Comparison of ENCODE assay signal across 14 cellular contexts in genomic region chr6:16228709-16229665, GRCh38. TPM values are rescaled to one million over a fixed set of nuclear protein-coding genes. Genes with fewer than 3 reads are reported as not detected.
A peak's percentile ranks its signal among the peaks of the same experiment; 100 is the strongest.
DNase-seq lines count a peak whose midpoint lies in the region; ATAC-seq and TF ChIP-seq lines count a peak whose summit lies in the region.
"Had no signal": no experiment of that assay in that cellular context is flagged by ENCODE, and none has a peak within 500 bp of the region (broad histone marks: within the 10 kb centered on the region; RNA-seq: fewer than 3 reads in every experiment).

No MANE protein-coding gene starts in this region.

- H3K9me3 ChIP-seq in prostate gland (no peaks in the 10 kb centered on the region), left lung (no peaks in the 10 kb centered on the region), Karpas-422 (ENCODE audit: low read length) (no peaks in the 10 kb centered on the region)
- H3K9me3 ChIP-seq: MG63 had no signal

- H3K27me3 ChIP-seq in prostate gland (replicated peaks; ENCODE audit: insufficient read depth) (no peaks in the 10 kb centered on the region), left lung (peaks cover 0 to 7% of the 10 kb centered on the region in 2 donors), Karpas-422 (ENCODE audit: low read length) (no peaks in the 10 kb centered on the region)
- H3K27me3 ChIP-seq: MG63 had no signal

- no peaks in the 10 kb centered on the region for H4K20me1 ChIP-seq in Karpas-422 (ENCODE audit: insufficient read depth, low read depth, low read length)

- TF ChIP-seq POLR2A in prostate gland (IDR thresholded peaks at IDR 0.05): no peak

- H3K27ac Mint-ChIP-seq in WTC11: no peak overlapping the region
- H3K27ac Mint-ChIP-seq: dendritic cell treated with granulocyte-macrophage colony-stimulating factor and Interleukin-4, amounts not matched to agents 40 ng/mL and 50 ng/mL, for 4 days; stimulated activated naive CD8-positive, alpha-beta T cell treated with anti-CD3 and anti-CD28 coated beads, Interleukin-15, amount 100 ng/mL, for 72 hours had no signal

- H3K4me2 ChIP-seq in Karpas-422 (ENCODE audit: low read depth, low read length, poor library complexity, severe bottlenecking): no peak overlapping the region

- POLR2A ChIA-PET in WTC11 (lab: Charles Lee): interaction anchor here (0.6 kb wide), 1 partner anchor 524 kb away, joined by 3 read pairs; no protein-coding TSS in a partner anchor

- peak overlapping the region in 1 of 2 donors; percentile 46 for H3K27ac ChIP-seq in prostate gland
- no peak overlapping the region for H3K27ac ChIP-seq in left lung
- no peak overlapping the region for H3K27ac ChIP-seq in Karpas-422 (ENCODE audit: low read length)

- 53% methylated on average over 20 of the region's 20 CpGs for WGBS in prostate gland

- no peak overlapping the region for H3K4me3 ChIP-seq in prostate gland
- no peak overlapping the region for H3K4me3 ChIP-seq in left lung
- H3K4me3 ChIP-seq in Karpas-422 (ENCODE audit: low read length): no peak overlapping the region
- H3K4me3 ChIP-seq: MG63 had no signal

- DNase-seq in COLO668 (lab: John Stamatoyannopoulos, UW; ENCODE audit: unreplicated experiment): peak; percentile 3
- DNase-seq in WTC11 (ENCODE audit: low spot score): no peak
- DNase-seq in left cardiac atrium: no peak
- no peak for DNase-seq in prostate gland (ENCODE audit: low spot score)
- DNase-seq in left lung: no peak
- DNase-seq in activated effector memory CD4-positive, alpha-beta T cell treated with Interleukin-2 at 50 U/mL for 16 hours: no peak
- DNase-seq in Karpas-422: no peak
- DNase-seq: activated CD4-positive, alpha-beta T cell treated with anti-CD3 and anti-CD28 coated beads, Interleukin-2, amount 50 U/mL, for 4 hours; activated naive CD4-positive, alpha-beta T cell; hippocampal formation; MG63; stimulated activated naive CD8-positive, alpha-beta T cell treated with anti-CD3 and anti-CD28 coated beads, Interleukin-15, amount 100 ng/mL, for 72 hours had no signal

- peaks cover 11% of the 10 kb centered on the region; the same call in 1 of the 2 replicates for H3K9me3 Mint-ChIP-seq in WTC11
- H3K9me3 Mint-ChIP-seq: dendritic cell treated with granulocyte-macrophage colony-stimulating factor and Interleukin-4, amounts not matched to agents 40 ng/mL and 50 ng/mL, for 4 days; stimulated activated naive CD8-positive, alpha-beta T cell treated with anti-CD3 and anti-CD28 coated beads, Interleukin-15, amount 100 ng/mL, for 72 hours had no signal

- no peaks in the 10 kb centered on the region for H3K9me2 ChIP-seq in Karpas-422 (replicated peaks; ENCODE audit: insufficient read depth, low read length)

- intact Hi-C loops in left cardiac atrium (cut with DNase I): no loop called here
- intact Hi-C loops in prostate gland (cut with DNase I): no loop called here
- intact Hi-C loops in left lung (cut with DNase I): no loop called here

- H3K27me3 Mint-ChIP-seq in WTC11 (ENCODE audit: low read depth): no peaks in the 10 kb centered on the region
- H3K27me3 Mint-ChIP-seq: stimulated activated naive CD8-positive, alpha-beta T cell treated with anti-CD3 and anti-CD28 coated beads, Interleukin-15, amount 100 ng/mL, for 72 hours had no signal

- CTCF ChIA-PET in WTC11 (lab: Charles Lee): interaction anchor here (1.2 to 2.6 kb wide), 3 partner anchors 10 to 418 kb away, joined by 3 to 16 read pairs (median 12); partner anchors contain the start of gene GMPR

- H3K79me2 ChIP-seq in Karpas-422 (ENCODE audit: low read length): no peaks in the 10 kb centered on the region

- H3K4me1 ChIP-seq in prostate gland (replicated peaks) (peaks cover 5% of the 10 kb centered on the region), left lung (no peaks in the 10 kb centered on the region), Karpas-422 (ENCODE audit: low read length) (no peaks in the 10 kb centered on the region)

- H3K36me3 ChIP-seq in prostate gland: no peaks in the 10 kb centered on the region
- no peaks in the 10 kb centered on the region for H3K36me3 ChIP-seq in left lung
- no peaks in the 10 kb centered on the region for H3K36me3 ChIP-seq in Karpas-422 (ENCODE audit: insufficient read depth, low read length)
- H3K36me3 ChIP-seq: MG63 had no signal

- no peaks in the 10 kb centered on the region for H3K36me3 Mint-ChIP-seq in WTC11

- no peak overlapping the region for H2AFZ ChIP-seq in Karpas-422 (ENCODE audit: low read length)

- TF ChIP-seq CTCF in WTC11 (IDR thresholded peaks at IDR 0.05): no peak
- TF ChIP-seq CTCF in prostate gland (IDR thresholded peaks at IDR 0.05): peak in 3 of 4 experiments; percentile 11 to 33 (median 21)
- no peak for TF ChIP-seq CTCF in left lung (IDR thresholded peaks at IDR 0.05)

- H3K4me1 Mint-ChIP-seq in WTC11: peaks cover 2% of the 10 kb centered on the region; the same call in 1 of the 2 replicates
- H3K4me1 Mint-ChIP-seq: stimulated activated naive CD8-positive, alpha-beta T cell treated with anti-CD3 and anti-CD28 coated beads, Interleukin-15, amount 100 ng/mL, for 72 hours had no signal

- no peak overlapping the region for H3K4me3 Mint-ChIP-seq in WTC11
- H3K4me3 Mint-ChIP-seq: dendritic cell treated with granulocyte-macrophage colony-stimulating factor and Interleukin-4, amounts not matched to agents 40 ng/mL and 50 ng/mL, for 4 days; stimulated activated naive CD8-positive, alpha-beta T cell treated with anti-CD3 and anti-CD28 coated beads, Interleukin-15, amount 100 ng/mL, for 72 hours had no signal

- ATAC-seq in WTC11 (peak; percentile 48; the same call in 1 of the 2 replicates), left cardiac atrium (peak; percentile 47 to 53), left lung (no peak), GM18519 (IDR thresholded peaks at IDR 0.05; ENCODE audit: low FRiP score, unreplicated experiment) (no peak)
- ATAC-seq: stimulated activated naive CD8-positive, alpha-beta T cell treated with anti-CD3 and anti-CD28 coated beads, Interleukin-15, amount 100 ng/mL, for 72 hours had no signal

- H3K9ac ChIP-seq in Karpas-422 (ENCODE audit: low read length): no peak overlapping the region

TF ChIP-seq in WTC11, 78 proteins besides CTCF, POLR2A, EP300 and RAD21:
- TF ChIP-seq CBFB (CRISPR knock-in tag; IDR thresholded peaks at IDR 0.05; ENCODE audit: low read depth) (no peak), HMGA2 (CRISPR knock-in tag; IDR thresholded peaks at IDR 0.05) (no peak), NFATC4 (CRISPR knock-in tag; IDR thresholded peaks at IDR 0.05) (no peak)
TF ChIP-seq in WTC11: peak in this region for 0.

RNA-seq across cellular contexts. Expression of gene GMPR, which starts 9.4 kb away (rescaled TPM):
- total RNA-seq in WTC11 (2021): 2.2 to 2.8 TPM (median 2.4 TPM) in 3 replicates
- total RNA-seq in left cardiac atrium: 10 to 100 TPM; 58.8 to 65.2 TPM
- total RNA-seq in prostate gland: 100 to 1,000 TPM; 228 to 266 TPM
- total RNA-seq in left lung: 10 to 100 TPM; 11.6 to 16.1 TPM
- not detected in 2 replicates for total RNA-seq in Karpas-422 (2014; rRNA removed; shearing (Covaris generic); ENCODE audit: low replicate concordance)

Comparison
In these comparisons a context has a peak if more than half of its experiments do, and no peak if none do; other contexts are left out.
1. ATAC-seq: peak in WTC11 (single experiment) and left cardiac atrium (2 of 2); none in left lung (single experiment) and GM18519 (single experiment).
2. CTCF ChIP-seq: peak in prostate gland (3 of 4); none in WTC11 (single experiment) and left lung (0 of 2).